Comparison of ENCODE assay signal across 22 cellular contexts in the genomic region with DNA sequence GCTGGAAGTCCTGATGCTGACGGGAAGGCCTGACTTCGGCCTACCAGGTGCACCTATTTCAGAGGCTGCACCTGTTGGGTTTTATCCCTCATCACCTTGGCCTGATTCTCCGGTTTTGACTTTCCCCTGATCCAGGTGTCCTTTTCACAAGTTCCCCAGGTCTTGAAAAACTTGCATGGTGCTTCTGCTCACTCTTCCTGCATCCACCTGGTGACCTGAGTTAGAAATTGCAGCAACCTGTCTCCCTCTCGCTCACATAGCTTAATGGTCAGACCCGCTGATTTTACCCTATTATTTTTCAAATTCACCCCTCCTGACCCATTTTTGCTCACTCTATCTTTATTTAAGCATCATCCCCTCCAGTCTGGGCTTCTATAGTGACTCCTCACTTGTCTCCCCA.
"Had no signal": no experiment of that assay in that cellular context is flagged by ENCODE, and none has a peak within 500 bp of the region (broad histone marks: within the 10 kb centered on the region; RNA-seq: fewer than 3 reads in every experiment).

No MANE protein-coding gene starts in this region.

- H3K4me2 ChIP-seq: KMS-11, PC-9 had no signal

- H3K27me3 ChIP-seq: adrenal gland had no signal

- H3K9me3 ChIP-seq: adrenal gland had no signal

- ATAC-seq: T-helper 17 cell had no signal

- H3K4me1 ChIP-seq: adrenal gland had no signal

- H3K9ac ChIP-seq: KMS-11 had no signal

- H3K36me3 ChIP-seq: adrenal gland had no signal

- H3K27ac ChIP-seq: adrenal gland, KMS-11, PC-9 had no signal

- DNase-seq: activated B cell treated with CpG ODN at 0.5 μM for 24 hours; activated CD4-positive, alpha-beta memory T cell treated with anti-CD3 and anti-CD28 coated beads, Interleukin-2, amount 10 ng/mL, durations not matched to agents 7 days and 5 days; activated CD4-positive, alpha-beta T cell treated with anti-CD3 and anti-CD28 coated beads, Interleukin-2, amount 50 U/mL, for 1 hour; activated CD8-positive, alpha-beta memory T cell treated with anti-CD3 and anti-CD28 coated beads, Interleukin-2, amount 50 U/mL, for 48 hours; activated naive CD4-positive, alpha-beta T cell treated with anti-CD3 and anti-CD28 coated beads, Interleukin-2, amount 50 U/mL, for 16 hours; activated naive CD8-positive, alpha-beta T cell treated with anti-CD3 and anti-CD28 coated beads, Interleukin-2, amount 10 ng/mL, durations not matched to agents 7 days and 5 days; activated T-cell treated with anti-CD3 and anti-CD28 coated beads, Interleukin-2, amount 50 U/mL, for 1 hour; adrenal gland; anterior cingulate cortex; caudate nucleus; MM.1S; NCI-H1105 treated with DMSO at 0.1 percent for 48 hours; NCI-H1436 treated with DMSO at 0.1 percent for 48 hours; NCI-H187; NCI-H2081; NCI-H510A treated with DMSO at 0.1 percent for 48 hours; NCI-H69; PC-9; SHP77 treated with DMSO at 0.1 percent for 48 hours; T-helper 17 cell; T-helper 9 cell had no signal

- H3K4me3 ChIP-seq: adrenal gland, PC-9 had no signal
